Comparison of ENCODE assay signal across 12 cellular contexts in genomic region chr13:99382428-99383133, GRCh38.
DNase-seq lines count a peak whose midpoint lies in the region; ATAC-seq, FAIRE-seq and TF ChIP-seq lines count a peak whose summit lies in the region.
"Had no signal": no experiment of that assay in that cellular context is flagged by ENCODE, and none has a peak within 500 bp of the region (broad histone marks: within the 10 kb centered on the region; RNA-seq: fewer than 3 reads in every experiment).

No MANE protein-coding gene starts in this region.

- TF ChIP-seq CTCF in mammary epithelial cell (conservative IDR thresholded peaks at IDR 0.05 in 1 of 2, IDR thresholded peaks at IDR 0.05 in 1 of 2; ENCODE audit: extremely low read depth in 1 of 2, insufficient read depth in 1 of 2, low read depth in 1 of 2, low read length in 2 of 2) (no peak), neural crest cell (conservative IDR thresholded peaks at IDR 0.05) (no peak), Calu3 (IDR thresholded peaks at IDR 0.05; ENCODE audit: unreplicated experiment) (no peak)

- H3K4me3 Mint-ChIP-seq in neural crest cell (no peak overlapping the region), Calu3 (ENCODE audit: low read depth, unreplicated experiment) (no peak overlapping the region)

- no peak for TF ChIP-seq POLR2A in GM12891 (IDR thresholded peaks at IDR 0.05; ENCODE audit: low read depth, low read length)

- H3K79me2 ChIP-seq in mammary epithelial cell (ENCODE audit: insufficient read depth, low read length), result no peaks in the 10 kb centered on the region

- peaks cover 12% of the 10 kb centered on the region for H3K36me3 Mint-ChIP-seq in neural crest cell (ENCODE audit: low read depth)
- peaks cover 11% of the 10 kb centered on the region for H3K36me3 Mint-ChIP-seq in Calu3 (ENCODE audit: insufficient read depth, unreplicated experiment)

- 94% methylated on average over 9 of the region's 9 CpGs for WGBS in mammary epithelial cell (ENCODE audit: low coverage, missing lambda C conversion rate)

- intact Hi-C loops in mammary epithelial cell (cut with micrococcal nuclease) (no loop called here), Calu3 (cut with micrococcal nuclease; ENCODE audit: unreplicated experiment) (no loop called here)

- H3K9me3 ChIP-seq in mammary epithelial cell (replicated peaks; ENCODE audit: insufficient read depth, low read length), result no peaks in the 10 kb centered on the region

- no peak overlapping the region for H3K4me2 ChIP-seq in mammary epithelial cell (ENCODE audit: insufficient read depth, low read depth, low read length)

- H3K27ac Mint-ChIP-seq in neural crest cell (ENCODE audit: unreplicated experiment), result peak overlapping the region; percentile 25
- H3K27ac Mint-ChIP-seq in Calu3 (ENCODE audit: unreplicated experiment), result no peak overlapping the region

- H4K20me1 ChIP-seq in mammary epithelial cell (ENCODE audit: insufficient read depth, low read length), result no peaks in the 10 kb centered on the region

- peak; percentile 82 for FAIRE-seq in GM12891 (lab: Jason Lieb, UNC)
- FAIRE-seq: endothelial cell of umbilical vein had no signal

- no peak overlapping the region for H3K9ac ChIP-seq in mammary epithelial cell (ENCODE audit: insufficient read depth, low read length)

- H3K9me3 Mint-ChIP-seq in neural crest cell, result no peaks in the 10 kb centered on the region
- no peaks in the 10 kb centered on the region for H3K9me3 Mint-ChIP-seq in Calu3 (ENCODE audit: low read depth, unreplicated experiment)

- dilution Hi-C loops in mammary epithelial cell (cut with HindIII; ENCODE audit: low sequenced_read_pairs), result loop anchor here (5.0 kb wide), 1 partner anchor 40 kb away; no protein-coding TSS in a partner anchor

- ATAC-seq in GM19035 (IDR thresholded peaks at IDR 0.05; ENCODE audit: unreplicated experiment) (no peak), HG03439 (IDR thresholded peaks at IDR 0.05; ENCODE audit: unreplicated experiment) (no peak)

- H3K36me3 ChIP-seq in mammary epithelial cell (ENCODE audit: insufficient read depth, low read length), result no peaks in the 10 kb centered on the region

- no peak overlapping the region for H3K27ac ChIP-seq in mammary epithelial cell (ENCODE audit: insufficient read depth, low read depth, low read length)

- no peak overlapping the region for H3K4me3 ChIP-seq in mammary epithelial cell (replicated peaks in 1 of 3; ENCODE audit: insufficient read depth in 1 of 3, low read depth in 2 of 3, low read length in 3 of 3)

- no peak overlapping the region for H2AFZ ChIP-seq in mammary epithelial cell (ENCODE audit: low read depth, low read length)

- in situ Hi-C loops in mammary epithelial cell (cut with MboI; ENCODE audit: low sequenced_read_pairs in 2 of 2), result no loop called here

- no peak for DNase-seq in GM12891 (ENCODE audit: insufficient read length, low spot score)
- peak; percentile 45 for DNase-seq in activated CD4-positive, alpha-beta T cell treated with anti-CD3 and anti-CD28 coated beads for 48 hours
- peak; percentile 14 for DNase-seq in mammary epithelial cell
- no peak for DNase-seq in neural crest cell (ENCODE audit: low read depth, low spot score)
- DNase-seq in NCI-H226, result no peak
- DNase-seq in Calu3, result no peak
- DNase-seq: DMS 273 treated with DMSO at 0.1 percent for 48 hours, NCI-H187, SHP77 had no signal

- CTCF ChIA-PET in mammary epithelial cell (lab: Charles Lee; ENCODE audit: low non-redundant PET), result no interaction called here
- CTCF ChIA-PET in Calu3 (lab: Charles Lee), result no interaction called here

- no TSS peak for BruUV-seq in mammary epithelial cell (replicated peaks; lab: Mats Ljungman, UMichigan)
- BruUV-seq in Calu3 (replicated peaks; lab: Mats Ljungman, UMichigan), result no TSS peak

- H3K4me1 ChIP-seq in mammary epithelial cell (ENCODE audit: insufficient read depth, low read length), result no peaks in the 10 kb centered on the region

- H3K27me3 Mint-ChIP-seq in neural crest cell (ENCODE audit: low read depth) (no peaks in the 10 kb centered on the region), Calu3 (ENCODE audit: unreplicated experiment) (no peaks in the 10 kb centered on the region)

- H3K27me3 ChIP-seq in mammary epithelial cell (ENCODE audit: insufficient read depth, low read length), result no peaks in the 10 kb centered on the region

- H3K4me1 Mint-ChIP-seq in neural crest cell, result no peaks in the 10 kb centered on the region
- H3K4me1 Mint-ChIP-seq in Calu3 (ENCODE audit: low read depth, unreplicated experiment), result no peaks in the 10 kb centered on the region

TF ChIP-seq in GM12891, 5 proteins besides CTCF, POLR2A, EP300 and RAD21:
- TF ChIP-seq PAX5 (IDR thresholded peaks at IDR 0.05; ENCODE audit: insufficient read depth, low read length, severe bottlenecking) (no peak), POU2F2 (IDR thresholded peaks at IDR 0.05; ENCODE audit: low read depth, low read length) (no peak), TAF1 (IDR thresholded peaks at IDR 0.05; ENCODE audit: low read depth, low read length) (no peak), SPI1 (IDR thresholded peaks at IDR 0.05; ENCODE audit: low read depth, low read length) (no peak), POLR2AphosphoS5 (IDR thresholded peaks at IDR 0.05; ENCODE audit: low read depth, low read length) (no peak)

Comparison
In these comparisons a context has a peak if more than half of its experiments do, and no peak if none do; other contexts are left out.
1. DNase-seq: peak in activated CD4-positive, alpha-beta T cell treated with anti-CD3 and anti-CD28 coated beads for 48 hours (single experiment) and mammary epithelial cell (single experiment); none in GM12891 (single experiment), neural crest cell (single experiment), NCI-H226 (single experiment) and Calu3 (single experiment).